In genomic region chr6:103784117-103784516, GRCh38 we compare ENCODE assay signal across 35 cellular contexts.
"Had no signal": no experiment of that assay in that cellular context is flagged by ENCODE, and none has a peak within 500 bp of the region (broad histone marks: within the 10 kb centered on the region; RNA-seq: fewer than 3 reads in every experiment).

No MANE protein-coding gene starts in this region.

- H2AFZ ChIP-seq: PC-9 had no signal

- H3K27me3 ChIP-seq: ascending aorta, cardiac muscle cell had no signal

- H3K27ac ChIP-seq: ascending aorta, cardiac muscle cell, PC-9, RWPE1, VCaP had no signal

- H3K4me3 ChIP-seq: ascending aorta, cardiac muscle cell, PC-9 had no signal

- H3K9me3 ChIP-seq: ascending aorta had no signal

- DNase-seq: activated CD4-positive, alpha-beta T cell treated with anti-CD3 and anti-CD28 coated beads for 1 hour; activated CD4-positive, alpha-beta T cell treated with anti-CD3 and anti-CD28 coated beads for 48 hours; activated CD4-positive, CD25-positive, alpha-beta regulatory T cell; activated CD8-positive, alpha-beta T cell treated with anti-CD3 and anti-CD28 coated beads for 36 hours; activated effector memory CD4-positive, alpha-beta T cell treated with anti-CD3 and anti-CD28 coated beads, Interleukin-2, amount 50 U/mL, for 16 hours; activated naive CD4-positive, alpha-beta T cell; activated naive CD4-positive, alpha-beta T cell treated with anti-CD3 and anti-CD28 coated beads, Interleukin-2, amount 50 U/mL, for 16 hours; activated naive CD8-positive, alpha-beta T cell treated with anti-CD3 and anti-CD28 coated beads for 36 hours; activated T-cell treated with anti-CD3 and anti-CD28 coated beads, Interleukin-2, amount 50 U/mL, for 1 hour; activated T-cell treated with anti-CD3 and anti-CD28 coated beads, Interleukin-2, amount 50 U/mL, for 72 hours; amygdala; Karpas-422; KBM-7; NCI-H1048; NCI-H1105 treated with DMSO at 0.1 percent for 48 hours; NCI-H1436; NCI-H1694; NCI-H1930; NCI-H2081 treated with DMSO at 0.1 percent for 48 hours; NCI-H345; NCI-H524; NCI-H748 treated with DMSO at 0.1 percent for 48 hours; NK-92 treated with Interleukin-12 subunit alpha and Interleukin-12 subunit beta, amount 100 ng/mL, for 24 hours; PC-9; SIG-M5; SW 1271; T-helper 1 cell; T-helper 2 cell; T-helper 9 cell had no signal

- H3K4me1 ChIP-seq: ascending aorta had no signal

- H3K36me3 ChIP-seq: ascending aorta, cardiac muscle cell had no signal

- H3K4me2 ChIP-seq: PC-9 had no signal

- ATAC-seq: activated CD8-positive, alpha-beta T cell treated with anti-CD3 and anti-CD28 coated beads for 36 hours; activated T-cell treated with anti-CD3 and anti-CD28 coated beads, Interleukin-2, amount 50 U/mL, for 72 hours; activated T-helper 17 cell treated with anti-CD3 and anti-CD28 coated beads, Interleukin-2, amount 50 U/mL, for 72 hours; Right ventricle myocardium inferior had no signal
